Comparison of ENCODE assay signal across 8 cellular contexts in genomic region chr10:3071405-3072198, GRCh38. TPM values are rescaled to one million over a fixed set of nuclear protein-coding genes. Genes with fewer than 3 reads are reported as not detected.
DNase-seq lines count a peak whose midpoint lies in the region; ATAC-seq and TF ChIP-seq lines count a peak whose summit lies in the region.

No MANE protein-coding gene starts in this region.

- intact Hi-C loops in Caco-2 (cut with micrococcal nuclease; ENCODE audit: unreplicated experiment): no loop called here

- H3K4me1 ChIP-seq in Caco-2: peaks cover 36% of the 10 kb centered on the region

- peak overlapping the region; percentile 13 for H3K4me3 Mint-ChIP-seq in Caco-2 (ENCODE audit: unreplicated experiment)
- peak overlapping the region; percentile 90 for H3K4me3 Mint-ChIP-seq in activated naive CD8-positive, alpha-beta T cell
- peak overlapping the region; percentile 75 for H3K4me3 Mint-ChIP-seq in natural killer cell treated with Interleukin-12 subunit alpha and Interleukin-12 subunit beta and Interleukin-15 and Interleukin-18, amount 100 ng/mL, for 72 hours

- H3K9me3 ChIP-seq in Caco-2: no peaks in the 10 kb centered on the region

- peaks cover 61% of the 10 kb centered on the region for H3K4me1 Mint-ChIP-seq in Caco-2 (ENCODE audit: low read depth, unreplicated experiment)
- peaks cover 54% of the 10 kb centered on the region for H3K4me1 Mint-ChIP-seq in activated naive CD8-positive, alpha-beta T cell (ENCODE audit: low read depth)
- H3K4me1 Mint-ChIP-seq in natural killer cell treated with Interleukin-12 subunit alpha and Interleukin-12 subunit beta and Interleukin-15 and Interleukin-18, amount 100 ng/mL, for 72 hours (ENCODE audit: low read depth in 2 of 2): peaks cover 46 to 51% of the 10 kb centered on the region in 2 donors

- DNase-seq in Caco-2 (no peak), MV-4-11 (lab: John Stamatoyannopoulos, UW) (peak; percentile 83), T1000 (lab: John Stamatoyannopoulos, UW) (no peak), DMS79 treated with DMSO at 0.1 percent for 48 hours (lab: John Stamatoyannopoulos, UW) (no peak), NCI-H2081 treated with DMSO at 0.1 percent for 48 hours (lab: John Stamatoyannopoulos, UW) (no peak)
- DNase-seq in natural killer cell treated with Interleukin-12 subunit alpha and Interleukin-12 subunit beta and Interleukin-15 and Interleukin-18, amount 100 ng/mL, for 72 hours (ENCODE audit: low spot score): no peak

- no peaks in the 10 kb centered on the region for H3K36me3 ChIP-seq in Caco-2 (ENCODE audit: control insufficient read depth, insufficient read depth, low read length)

- BruUV-seq in Caco-2 (replicated peaks; lab: Mats Ljungman, UMichigan): no TSS peak

- H3K9me3 Mint-ChIP-seq in Caco-2 (ENCODE audit: unreplicated experiment): no peaks in the 10 kb centered on the region
- H3K9me3 Mint-ChIP-seq in activated naive CD8-positive, alpha-beta T cell (ENCODE audit: low read depth): no peaks in the 10 kb centered on the region
- no peaks in the 10 kb centered on the region for H3K9me3 Mint-ChIP-seq in natural killer cell treated with Interleukin-12 subunit alpha and Interleukin-12 subunit beta and Interleukin-15 and Interleukin-18, amount 100 ng/mL, for 72 hours

- H3K36me3 Mint-ChIP-seq in Caco-2 (ENCODE audit: insufficient read depth, unreplicated experiment): peaks cover 86% of the 10 kb centered on the region
- peaks cover 17% of the 10 kb centered on the region for H3K36me3 Mint-ChIP-seq in activated naive CD8-positive, alpha-beta T cell
- H3K36me3 Mint-ChIP-seq in natural killer cell treated with Interleukin-12 subunit alpha and Interleukin-12 subunit beta and Interleukin-15 and Interleukin-18, amount 100 ng/mL, for 72 hours: peaks cover 23% of the 10 kb centered on the region

- CTCF ChIA-PET in Caco-2 (lab: Charles Lee): interaction anchor here (0.6 to 1.1 kb wide), 2 partner anchors 59 to 143 kb away, joined by 3 to 4 read pairs; no protein-coding TSS in a partner anchor

- POLR2A ChIA-PET in Caco-2 (lab: Charles Lee): interaction anchor here (1.7 kb wide), 1 partner anchor 23 kb away, joined by 5 read pairs; no protein-coding TSS in a partner anchor

- H3K27me3 ChIP-seq in Caco-2 (replicated peaks; ENCODE audit: control insufficient read depth, insufficient read depth, low read length): no peaks in the 10 kb centered on the region

- ATAC-seq in natural killer cell treated with Interleukin-12 subunit alpha and Interleukin-12 subunit beta and Interleukin-15 and Interleukin-18, amount 100 ng/mL, for 72 hours: peak in 1 of 2 donors; percentile 60
- no peak for ATAC-seq in GM19324 (IDR thresholded peaks at IDR 0.05; ENCODE audit: low FRiP score, unreplicated experiment)

- no peak overlapping the region for H3K4me3 ChIP-seq in Caco-2 (ENCODE audit: low read depth, low read length)

- no peak for TF ChIP-seq CTCF in Caco-2 (IDR thresholded peaks at IDR 0.05; ENCODE audit: insufficient read depth in 1 of 2, low read depth in 1 of 2, low read length in 1 of 2, severe bottlenecking in 1 of 2, unreplicated experiment in 1 of 2)

- no peaks in the 10 kb centered on the region for H3K27me3 Mint-ChIP-seq in Caco-2 (ENCODE audit: insufficient read depth, unreplicated experiment)
- H3K27me3 Mint-ChIP-seq in activated naive CD8-positive, alpha-beta T cell: no peaks in the 10 kb centered on the region
- no peaks in the 10 kb centered on the region for H3K27me3 Mint-ChIP-seq in natural killer cell treated with Interleukin-12 subunit alpha and Interleukin-12 subunit beta and Interleukin-15 and Interleukin-18, amount 100 ng/mL, for 72 hours

- H3K27ac Mint-ChIP-seq in Caco-2 (ENCODE audit: unreplicated experiment): peak overlapping the region; percentile 29
- peak overlapping the region; percentile 94 for H3K27ac Mint-ChIP-seq in activated naive CD8-positive, alpha-beta T cell
- H3K27ac Mint-ChIP-seq in natural killer cell treated with Interleukin-12 subunit alpha and Interleukin-12 subunit beta and Interleukin-15 and Interleukin-18, amount 100 ng/mL, for 72 hours: peak overlapping the region; percentile 53 to 66

RNA-seq across cellular contexts. Expression of gene PFKP, which starts 4.3 kb away (rescaled TPM):
- 218 and 234 TPM in 2 replicates for total RNA-seq in Caco-2 (2022)
- total RNA-seq in natural killer cell treated with Interleukin-12 subunit alpha and Interleukin-12 subunit beta and Interleukin-15 and Interleukin-18, amount 100 ng/mL, for 72 hours: 100 to 1,000 TPM; 199 to 239 TPM

Comparison
In these comparisons a context has a peak if more than half of its experiments do, and no peak if none do; other contexts are left out.
1. H3K27ac Mint-ChIP-seq: peak in every context shown above with its lines; median percentile 94 in activated naive CD8-positive, alpha-beta T cell; 60 in natural killer cell treated with Interleukin-12 subunit alpha and Interleukin-12 subunit beta and Interleukin-15 and Interleukin-18, amount 100 ng/mL, for 72 hours; 29 in Caco-2.
2. H3K4me3 Mint-ChIP-seq: peak in every context shown above with its lines; median percentile 90 in activated naive CD8-positive, alpha-beta T cell; 75 in natural killer cell treated with Interleukin-12 subunit alpha and Interleukin-12 subunit beta and Interleukin-15 and Interleukin-18, amount 100 ng/mL, for 72 hours; 13 in Caco-2.